In the genomic region with DNA sequence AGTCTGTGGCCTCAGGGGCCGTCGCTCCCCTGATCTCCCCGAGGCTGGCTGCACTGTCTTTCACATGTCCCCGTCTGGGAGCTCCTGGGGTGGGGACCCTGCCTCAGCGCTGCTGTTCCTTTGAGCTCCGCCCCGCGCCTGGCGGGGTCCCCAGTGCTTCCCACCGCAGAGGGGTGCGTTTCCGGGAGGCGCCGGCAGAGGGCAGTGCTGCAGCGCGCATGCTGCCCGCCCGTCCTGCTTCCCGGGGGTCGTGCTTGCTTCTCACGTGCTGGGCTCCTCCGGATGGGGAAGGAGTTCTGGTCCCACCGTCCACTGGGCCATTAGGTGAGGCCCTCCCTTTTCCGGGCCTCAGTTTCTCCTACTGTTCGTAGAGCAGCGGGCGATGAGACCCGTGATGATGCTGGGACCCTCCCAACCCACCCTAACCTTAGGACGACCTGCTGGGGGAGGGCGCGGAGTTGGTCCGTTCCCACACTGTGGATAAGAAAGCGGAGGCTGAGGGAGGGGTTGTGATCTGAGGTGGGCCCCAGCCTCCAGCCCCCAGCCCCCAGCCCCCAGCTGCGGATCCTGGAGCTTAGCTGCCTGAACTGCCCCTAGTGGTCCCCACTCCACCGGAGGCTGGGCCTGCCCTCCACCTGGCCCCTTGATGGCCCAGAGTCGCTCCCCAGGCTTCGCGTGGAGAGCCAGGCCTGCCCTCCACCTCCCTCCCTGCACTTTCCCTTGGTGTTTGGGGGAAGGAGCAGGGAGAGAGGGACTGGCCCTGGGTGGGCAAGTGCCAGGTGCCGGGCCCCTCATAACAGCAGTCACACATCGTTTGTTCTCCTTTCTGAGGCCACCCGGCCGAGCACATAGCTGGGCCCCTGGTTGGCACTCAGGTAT, we compare ENCODE assay signal across 8 cellular contexts.
DNase-seq lines count a peak whose midpoint lies in the region; ATAC-seq and TF ChIP-seq lines count a peak whose summit lies in the region.

No MANE protein-coding gene starts in this region.

- H3K9me3 ChIP-seq in OCI-LY3 (ENCODE audit: insufficient read depth, low read length), result no peaks in the 10 kb centered on the region

- peak overlapping the region; percentile 53 for H3K4me2 ChIP-seq in OCI-LY3 (ENCODE audit: low read length)

- peak overlapping the region; percentile 36; the same call in 1 of the 2 replicates for H2AFZ ChIP-seq in OCI-LY3 (ENCODE audit: low read depth, low read length)

- peak; percentile 93 for TF ChIP-seq CTCF in OCI-LY3 (IDR thresholded peaks at IDR 0.05; ENCODE audit: low read depth, low read length)

- no peaks in the 10 kb centered on the region for H3K36me3 ChIP-seq in OCI-LY3 (replicated peaks; ENCODE audit: low read depth, low read length)

- DNase-seq in NCI-H146 (lab: John Stamatoyannopoulos, UW), result peak; percentile 14
- no peak for DNase-seq in NCI-H146 treated with DMSO at 0.1 percent for 48 hours (lab: John Stamatoyannopoulos, UW; ENCODE audit: unreplicated experiment)
- DNase-seq in activated naive CD4-positive, alpha-beta T cell treated with anti-CD3 and anti-CD28 coated beads, Interleukin-2, amount 50 U/mL, for 16 hours, result peak; percentile 43
- peak; percentile 76 for DNase-seq in islet precursor cell
- DNase-seq in stimulated activated CD8-positive, alpha-beta memory T cell treated with anti-CD3 and anti-CD28 coated beads, Interleukin-2, amount 100 ng/mL, for 48 hours (ENCODE audit: low read depth in 2 of 2), result peak; percentile 29 to 52

- H3K4me1 ChIP-seq in OCI-LY3 (ENCODE audit: low read length), result peaks cover 13% of the 10 kb centered on the region

- H3K79me2 ChIP-seq in OCI-LY3 (ENCODE audit: low read length), result no peaks in the 10 kb centered on the region

- no peak overlapping the region for H3K27ac ChIP-seq in OCI-LY3 (ENCODE audit: low read length)

- no peak overlapping the region for H3K4me3 ChIP-seq in OCI-LY3 (ENCODE audit: low read length)

- H3K9ac ChIP-seq in OCI-LY3 (ENCODE audit: low read length), result no peak overlapping the region

- ATAC-seq in HG03159 (IDR thresholded peaks at IDR 0.05; ENCODE audit: unreplicated experiment) (no peak), HG03025 (IDR thresholded peaks at IDR 0.05; ENCODE audit: low FRiP score, unreplicated experiment) (no peak)

- H4K20me1 ChIP-seq in OCI-LY3 (ENCODE audit: insufficient read depth, low read length), result no peaks in the 10 kb centered on the region

- H3K27me3 ChIP-seq in OCI-LY3 (ENCODE audit: low read depth, low read length), result no peaks in the 10 kb centered on the region
